In the genomic region with DNA sequence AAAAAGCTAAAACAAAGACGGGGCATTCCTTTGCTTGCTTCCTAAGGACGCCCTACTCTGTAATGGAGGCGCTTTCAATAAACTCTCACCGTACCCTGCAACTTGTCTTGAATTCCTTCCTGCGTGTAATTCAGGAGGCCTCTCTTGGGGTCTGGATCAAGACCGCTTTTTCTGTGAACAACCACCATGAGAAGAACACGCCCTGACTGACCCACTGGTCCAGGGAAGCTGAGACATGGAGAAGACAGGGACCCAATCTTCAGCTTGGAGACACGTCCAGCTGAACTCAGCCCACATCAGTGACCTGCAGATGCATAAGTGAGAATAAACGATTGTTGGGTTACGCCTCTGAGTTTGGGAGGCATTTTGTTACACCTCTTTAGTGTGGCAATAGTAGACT, we compare ENCODE assay signal across 8 cellular contexts. TPM values are rescaled to one million over a fixed set of nuclear protein-coding genes. Genes with fewer than 3 reads are reported as not detected.
DNase-seq lines count a peak whose midpoint lies in the region; ATAC-seq and TF ChIP-seq lines count a peak whose summit lies in the region.

No MANE protein-coding gene starts in this region.

- peak overlapping the region; percentile 84 for H3K4me3 Mint-ChIP-seq in MCF 10A (ENCODE audit: unreplicated experiment)
- peak overlapping the region; percentile 92 to 96 (median 96) for H3K4me3 Mint-ChIP-seq in nephron

- DNase-seq in AG04450 (ENCODE audit: low read depth, low spot score) = no peak
- DNase-seq in HFF-Myc (ENCODE audit: extremely low read depth, low read depth) = no peak
- no peak for DNase-seq in MCF 10A (ENCODE audit: unreplicated experiment)
- no peak for DNase-seq in activated CD4-positive, CD25-positive, alpha-beta regulatory T cell (lab: John Stamatoyannopoulos, UW)
- DNase-seq in NCI-H1105 (lab: John Stamatoyannopoulos, UW) = no peak

- POLR2A ChIA-PET in AG04450 (lab: Yijun Ruan, JAX) (interaction anchor here (0.6 kb wide), 1 partner anchor 802 kb away, joined by 3 read pairs; no protein-coding TSS in a partner anchor), MCF 10A (lab: Yijun Ruan, JAX) (interaction anchor here (0.7 to 2.7 kb wide), 7 partner anchors 7 to 592 kb away, joined by 3 to 17 read pairs (median 4); a partner anchor contains a TSS)

- H3K27me3 ChIP-seq in AG04450 (ENCODE audit: control insufficient read depth, insufficient read depth, low read length) = no peaks in the 10 kb centered on the region

- H3K27ac ChIP-seq in AG04450 (ENCODE audit: low read depth, low read length) = peak overlapping the region; percentile 25

- H3K4me1 Mint-ChIP-seq in MCF 10A (ENCODE audit: insufficient read depth, unreplicated experiment) (peaks cover 6% of the 10 kb centered on the region), nephron (peaks cover 18% of the 10 kb centered on the region)

- no peak for TF ChIP-seq CTCF in AG04450 (IDR thresholded peaks at IDR 0.05; ENCODE audit: low read depth, low read length)
- no peak for TF ChIP-seq CTCF in HFF-Myc (IDR thresholded peaks at IDR 0.05; ENCODE audit: low read depth, low read length, missing control alignments)
- TF ChIP-seq CTCF in MCF 10A (IDR thresholded peaks at IDR 0.05; ENCODE audit: unreplicated experiment) = no peak
- no peak for TF ChIP-seq CTCF in nephron (IDR thresholded peaks at IDR 0.05; ENCODE audit: unreplicated experiment in 3 of 3)

- CTCF ChIA-PET in AG04450 (lab: Charles Lee) (interaction anchor here (0.7 to 1.7 kb wide), 3 partner anchors 26 to 414 kb away, joined by 3 to 5 read pairs (median 4); a partner anchor contains a TSS), MCF 10A (lab: Yijun Ruan, JAX) (interaction anchor here (0.5 to 2.6 kb wide), 13 partner anchors 9 to 720 kb away, joined by 3 to 16 read pairs (median 3); no protein-coding TSS in a partner anchor)

- no peaks in the 10 kb centered on the region for H3K36me3 Mint-ChIP-seq in MCF 10A (ENCODE audit: insufficient read depth, unreplicated experiment)
- H3K36me3 Mint-ChIP-seq in nephron (ENCODE audit: low read depth) = peaks cover 6% of the 10 kb centered on the region

- no peaks in the 10 kb centered on the region for H3K9me3 ChIP-seq in AG04450 (ENCODE audit: control insufficient read depth, insufficient read depth, low read length)

- no TSS peak for BruUV-seq in MCF 10A (replicated peaks; lab: Mats Ljungman, UMichigan)

- no peak overlapping the region for H3K4me3 ChIP-seq in AG04450 (ENCODE audit: low read depth, low read length)
- H3K4me3 ChIP-seq in HFF-Myc (replicated peaks; ENCODE audit: low read depth, low read length) = peak overlapping the region; percentile 60

- peak overlapping the region; percentile 97 for H3K27ac Mint-ChIP-seq in MCF 10A (ENCODE audit: low read depth, unreplicated experiment)
- H3K27ac Mint-ChIP-seq in nephron = peak overlapping the region in 1 of 3 experiments; percentile 99

- H3K27me3 Mint-ChIP-seq in MCF 10A (ENCODE audit: insufficient read depth, unreplicated experiment) = no peaks in the 10 kb centered on the region
- no peaks in the 10 kb centered on the region for H3K27me3 Mint-ChIP-seq in nephron (ENCODE audit: low read depth)

- intact Hi-C loops in MCF 10A (cut with micrococcal nuclease) = no loop called here

- ATAC-seq in HG03354 (IDR thresholded peaks at IDR 0.05; ENCODE audit: poor library complexity, severe bottlenecking, unreplicated experiment) (no peak), GM21526 (IDR thresholded peaks at IDR 0.05; ENCODE audit: low FRiP score, unreplicated experiment) (no peak)

- H3K9me3 Mint-ChIP-seq in MCF 10A (ENCODE audit: unreplicated experiment) (no peaks in the 10 kb centered on the region), nephron (no peaks in the 10 kb centered on the region)

RNA-seq across cellular contexts. Expression of a gene that starts 7.8 kb away (rescaled TPM):
- polyA plus RNA-seq in AG04450 (2011; rRNA removed) = 199 and 253 TPM in 2 replicates
- polyA minus RNA-seq in AG04450 (2011; rRNA and poly(A)+ RNA removed) = 222 and 234 TPM in 2 replicates
- total RNA-seq in MCF 10A (2022) = 162 and 175 TPM in 2 replicates

RNA-seq across cellular contexts. Expression of a gene that starts 42.9 kb away (rescaled TPM):
- 65.3 and 71.7 TPM in 2 replicates for polyA plus RNA-seq in AG04450 (2011; rRNA removed)
- 32.7 and 41.0 TPM in 2 replicates for polyA minus RNA-seq in AG04450 (2011; rRNA and poly(A)+ RNA removed)
- 23.4 and 25.5 TPM in 2 replicates for total RNA-seq in MCF 10A (2022)
